Comparison of ENCODE assay signal across 19 cellular contexts in genomic region chr16:85649411-85649977, GRCh38. TPM values are rescaled to one million over a fixed set of nuclear protein-coding genes. Genes with fewer than 3 reads are reported as not detected.
DNase-seq lines count a peak whose midpoint lies in the region; ATAC-seq and TF ChIP-seq lines count a peak whose summit lies in the region.
"Had no signal": no experiment of that assay in that cellular context is flagged by ENCODE, and none has a peak within 500 bp of the region (broad histone marks: within the 10 kb centered on the region; RNA-seq: fewer than 3 reads in every experiment).

No MANE protein-coding gene starts in this region.

- no peaks in the 10 kb centered on the region for H3K9me3 ChIP-seq in OCI-LY1 (ENCODE audit: low read length)
- no peaks in the 10 kb centered on the region for H3K9me3 ChIP-seq in smooth muscle cell (replicated peaks; ENCODE audit: low read depth)
- H3K9me3 ChIP-seq: A549, body of pancreas, esophagus muscularis mucosa, SJSA1, uterus had no signal

- H3K79me2 ChIP-seq in OCI-LY1 (ENCODE audit: insufficient read depth, low read length) (no peaks in the 10 kb centered on the region), smooth muscle cell (ENCODE audit: low read depth) (peaks cover 4% of the 10 kb centered on the region)

- no peaks in the 10 kb centered on the region for H3K9me2 ChIP-seq in OCI-LY1 (ENCODE audit: low read depth, low read length)

- H3K4me2 ChIP-seq in OCI-LY1 (ENCODE audit: low read length), result no peak overlapping the region
- H3K4me2 ChIP-seq in smooth muscle cell, result no peak overlapping the region
- H3K4me2 ChIP-seq: A549, KMS-11 had no signal

- peaks cover 36% of the 10 kb centered on the region; the same call in 1 of the 2 replicates for H3K36me3 ChIP-seq in OCI-LY1 (ENCODE audit: insufficient read depth, low read length)
- H3K36me3 ChIP-seq in smooth muscle cell (ENCODE audit: low read depth), result no peaks in the 10 kb centered on the region
- H3K36me3 ChIP-seq: uterus had no signal

- H3K4me3 ChIP-seq in OCI-LY1 (ENCODE audit: low read depth, low read length, poor library complexity, severe bottlenecking) (no peak overlapping the region), smooth muscle cell (no peak overlapping the region)
- H3K4me3 ChIP-seq: A549, body of pancreas, esophagus muscularis mucosa, SJSA1, uterus had no signal

- H3F3A ChIP-seq in OCI-LY1 (ENCODE audit: insufficient read depth, low read length) (no peaks in the 10 kb centered on the region; the same call in 1 of the 2 replicates), smooth muscle cell (ENCODE audit: low read depth) (no peaks in the 10 kb centered on the region)

- ATAC-seq in HG02623 (IDR thresholded peaks at IDR 0.05; ENCODE audit: unreplicated experiment), result no peak
- ATAC-seq: A549; activated CD4-positive, alpha-beta T cell treated with anti-CD3 and anti-CD28 coated beads for 36 hours; body of pancreas had no signal

- in situ Hi-C loops in GM13976 (cut with MboI; ENCODE audit: low sequenced_read_pairs, unreplicated experiment), result no loop called here

- H3K4me1 ChIP-seq in OCI-LY1 (ENCODE audit: insufficient read depth, low read length, severe bottlenecking) (peaks cover 33% of the 10 kb centered on the region), smooth muscle cell (ENCODE audit: low read depth) (peaks cover 7% of the 10 kb centered on the region)
- H3K4me1 ChIP-seq: SJSA1 had no signal

- WGBS in smooth muscle cell (ENCODE audit: low lambda C conversion rate), result 94% methylated on average over 10 of the region's 11 CpGs

- no peak overlapping the region for H2AFZ ChIP-seq in OCI-LY1 (ENCODE audit: low read length)
- H2AFZ ChIP-seq in smooth muscle cell (ENCODE audit: low read depth), result no peak overlapping the region

- H3K27me3 ChIP-seq in OCI-LY1 (ENCODE audit: insufficient read depth, low read length), result no peaks in the 10 kb centered on the region
- no peaks in the 10 kb centered on the region for H3K27me3 ChIP-seq in smooth muscle cell (ENCODE audit: low read depth)
- H3K27me3 ChIP-seq: body of pancreas, esophagus muscularis mucosa, SJSA1, uterus had no signal

- TF ChIP-seq CTCF in OCI-LY1 (IDR thresholded peaks at IDR 0.05; ENCODE audit: low read length) (no peak), GM13976 (IDR thresholded peaks at IDR 0.05; ENCODE audit: borderline replicate concordance, control extremely low read depth, extremely low read depth, insufficient read depth, missing control alignments) (no peak), smooth muscle cell (IDR thresholded peaks at IDR 0.05; ENCODE audit: borderline replicate concordance, insufficient read depth, poor library complexity, severe bottlenecking) (no peak)

- H4K20me1 ChIP-seq in OCI-LY1 (ENCODE audit: insufficient read depth, low read length), result no peaks in the 10 kb centered on the region
- peaks cover 95% of the 10 kb centered on the region for H4K20me1 ChIP-seq in smooth muscle cell (ENCODE audit: low read depth)

- H3K27ac ChIP-seq in OCI-LY1 (ENCODE audit: low read depth, low read length, poor library complexity, severe bottlenecking) (peak overlapping the region; percentile 22), smooth muscle cell (ENCODE audit: low read depth) (no peak overlapping the region)
- H3K27ac ChIP-seq: body of pancreas, esophagus muscularis mucosa, KMS-11, SJSA1 had no signal

- DNase-seq in NCI-H82 (lab: John Stamatoyannopoulos, UW) (peak; percentile 73), NCI-H82 treated with DMSO at 0.1 percent for 48 hours (lab: John Stamatoyannopoulos, UW; ENCODE audit: unreplicated experiment) (no peak), NCI-H1436 treated with DMSO at 0.1 percent for 48 hours (lab: John Stamatoyannopoulos, UW) (peak; percentile 83), retina (peak; percentile 51), GM13976 (ENCODE audit: low spot score) (no peak), smooth muscle cell (lab: John Stamatoyannopoulos, UW; ENCODE audit: unreplicated experiment) (no peak)
- DNase-seq: activated naive CD4-positive, alpha-beta T cell treated with anti-CD3 and anti-CD28 coated beads, Interleukin-2, amount 10 ng/mL, durations not matched to agents 7 days and 5 days; body of pancreas; dermis blood vessel endothelial cell; mesendoderm; nephron progenitor cell; uterus had no signal

- H3K9ac ChIP-seq in OCI-LY1 (ENCODE audit: low read length), result no peak overlapping the region
- H3K9ac ChIP-seq in smooth muscle cell (ENCODE audit: low read depth), result no peak overlapping the region
- H3K9ac ChIP-seq: KMS-11 had no signal

RNA-seq across cellular contexts. Expression of gene GSE1, which starts 36.4 kb away (rescaled TPM):
- total RNA-seq in smooth muscle cell, result 21.4 and 27.7 TPM in 2 replicates
- 13.6 and 17.1 TPM in 2 replicates for polyA plus RNA-seq in smooth muscle cell

RNA-seq across cellular contexts. Expression of gene GINS2, which starts 39.3 kb away (rescaled TPM):
- total RNA-seq in smooth muscle cell, result 5.3 and 6.7 TPM in 2 replicates
- 6.8 and 10.4 TPM in 2 replicates for polyA plus RNA-seq in smooth muscle cell

Comparison
In these comparisons a context has a peak if more than half of its experiments do, and no peak if none do; other contexts are left out.
1. DNase-seq: peak in NCI-H82 (single experiment), NCI-H1436 treated with DMSO at 0.1 percent for 48 hours (single experiment) and retina (single experiment); none in NCI-H82 treated with DMSO at 0.1 percent for 48 hours (single experiment), GM13976 (single experiment) and smooth muscle cell (single experiment).